8 cellular contexts compared by ENCODE assay signal in genomic region chr9:89496645-89497044, GRCh38. TPM values are rescaled to one million over a fixed set of nuclear protein-coding genes. Genes with fewer than 3 reads are reported as not detected.
DNase-seq lines count a peak whose midpoint lies in the region; ATAC-seq and TF ChIP-seq lines count a peak whose summit lies in the region.

No MANE protein-coding gene starts in this region.

- no peaks in the 10 kb centered on the region for H3F3A ChIP-seq in GM23338 (replicated peaks; ENCODE audit: low read depth)

- TF ChIP-seq CTCF in GM23338 (conservative IDR thresholded peaks at IDR 0.05; ENCODE audit: low read depth in 2 of 2), result no peak

- ATAC-seq in GM23338 (no peak), right cardiac atrium (peak; percentile 17 to 33), GM18502 (IDR thresholded peaks at IDR 0.05; ENCODE audit: poor library complexity, unreplicated experiment) (no peak)

- peaks cover 28% of the 10 kb centered on the region for H4K20me1 ChIP-seq in GM23338 (replicated peaks; ENCODE audit: insufficient read depth)

- peaks cover 57% of the 10 kb centered on the region for H3K79me2 ChIP-seq in GM23338 (replicated peaks; ENCODE audit: insufficient read depth)

- H3K4me3 ChIP-seq in GM23338 (peak overlapping the region; percentile 85), right cardiac atrium (ENCODE audit: low read length) (peak overlapping the region; percentile 93)

- peaks cover 11% of the 10 kb centered on the region for H3K9me2 ChIP-seq in GM23338 (ENCODE audit: insufficient read depth)

- WGBS in right cardiac atrium, result 30% methylated on average over 9 of the region's 9 CpGs

- peaks cover 11% of the 10 kb centered on the region for H3K27me3 Mint-ChIP-seq in GM23338 (ENCODE audit: insufficient read depth, low read depth, poor library complexity)

- no peak overlapping the region for H3K27ac Mint-ChIP-seq in GM23338

- peaks cover 70% of the 10 kb centered on the region for H3K4me1 Mint-ChIP-seq in GM23338

- peak overlapping the region; percentile 96 for H3K4me2 ChIP-seq in GM23338

- H3K9me3 ChIP-seq in right cardiac atrium (ENCODE audit: control insufficient read depth, low read length), result no peaks in the 10 kb centered on the region

- H3K36me3 Mint-ChIP-seq in GM23338 (ENCODE audit: low read depth), result no peaks in the 10 kb centered on the region; the same call in 2 of the 3 replicates

- H3K27me3 ChIP-seq in GM23338 (ENCODE audit: insufficient read depth) (no peaks in the 10 kb centered on the region), right cardiac atrium (ENCODE audit: control insufficient read depth, insufficient read depth) (no peaks in the 10 kb centered on the region)

- intact Hi-C loops in right cardiac atrium (cut with DNase I), result no loop called here

- H3K9me3 Mint-ChIP-seq in GM23338, result no peaks in the 10 kb centered on the region

- no peaks in the 10 kb centered on the region for H3K36me3 ChIP-seq in GM23338 (ENCODE audit: insufficient read depth)

- H2AFZ ChIP-seq in GM23338, result no peak overlapping the region

- H3K27ac ChIP-seq in GM23338 (ENCODE audit: low read depth) (no peak overlapping the region), right cardiac atrium (ENCODE audit: low read length) (no peak overlapping the region)

- H3K4me3 Mint-ChIP-seq in GM23338, result peak overlapping the region; percentile 83

- H3K4me1 ChIP-seq in GM23338 (ENCODE audit: insufficient read depth) (peaks cover 54% of the 10 kb centered on the region), right cardiac atrium (ENCODE audit: control insufficient read depth, insufficient read depth, low read length) (no peaks in the 10 kb centered on the region)

- DNase-seq in GM23338 (ENCODE audit: low spot score) (no peak), right cardiac atrium (peak in 1 of 3 donors; percentile 72), NCI-H345 treated with DMSO at 0.1 percent for 48 hours (lab: John Stamatoyannopoulos, UW; ENCODE audit: unreplicated experiment) (no peak), DMS153 (lab: John Stamatoyannopoulos, UW) (no peak), HuH-7.5 (ENCODE audit: low spot score) (no peak)
- DNase-seq in activated CD4-positive, alpha-beta T cell treated with anti-CD3 and anti-CD28 coated beads, Interleukin-2, amount 50 U/mL, for 48 hours, result peak; percentile 58 to 67
- peak; percentile 71 for DNase-seq in stimulated activated CD8-positive, alpha-beta memory T cell treated with anti-CD3 and anti-CD28 coated beads, Interleukin-4, amount 100 ng/mL, for 48 hours

TF ChIP-seq in GM23338, 12 proteins besides CTCF, POLR2A, EP300 and RAD21:
- no peak for TF ChIP-seq CREB1 (CRISPR knock-in tag; IDR thresholded peaks at IDR 0.05; ENCODE audit: low read depth)
TF ChIP-seq in GM23338: peak in this region for 0.

RNA-seq across cellular contexts. Expression of gene SEMA4D, which starts 1.3 kb away (rescaled TPM):
- total RNA-seq in GM23338 (2014; rRNA removed; shearing (Covaris generic)), result 48.0 and 63.0 TPM in 2 replicates
- polyA plus RNA-seq in GM23338 (2016; fragmentation: Nextera tagmentation; extraction: Ambion mirVana) (17.1 and 19.3 TPM in 2 replicates), right cardiac atrium (13.0 TPM)
- 10 to 100 TPM; 23.3 to 28.3 (median 27.0) TPM for total RNA-seq in right cardiac atrium

Comparison
In these comparisons a context has a peak if more than half of its experiments do, and no peak if none do; other contexts are left out.
1. ATAC-seq: peak in right cardiac atrium (2 of 2); none in GM23338 (single experiment) and GM18502 (single experiment).
2. DNase-seq: peak in activated CD4-positive, alpha-beta T cell treated with anti-CD3 and anti-CD28 coated beads, Interleukin-2, amount 50 U/mL, for 48 hours (2 of 2) and stimulated activated CD8-positive, alpha-beta memory T cell treated with anti-CD3 and anti-CD28 coated beads, Interleukin-4, amount 100 ng/mL, for 48 hours (single experiment); none in GM23338 (single experiment), NCI-H345 treated with DMSO at 0.1 percent for 48 hours (single experiment), DMS153 (single experiment) and HuH-7.5 (single experiment).